Comparison of ENCODE assay signal across 10 cellular contexts in genomic region chr17:7586673-7587419, GRCh38. TPM values are rescaled to one million over a fixed set of nuclear protein-coding genes. Genes with fewer than 3 reads are reported as not detected.
A peak's percentile ranks its signal among the peaks of the same experiment; 100 is the strongest.
DNase-seq lines count a peak whose midpoint lies in the region; ATAC-seq and TF ChIP-seq lines count a peak whose summit lies in the region.
"Had no signal": no experiment of that assay in that cellular context is flagged by ENCODE, and none has a peak within 500 bp of the region (broad histone marks: within the 10 kb centered on the region; RNA-seq: fewer than 3 reads in every experiment).

No MANE protein-coding gene starts in this region.

- TF ChIP-seq EP300 in gastroesophageal sphincter (IDR thresholded peaks at IDR 0.05) = no peak

- H3K4me3 ChIP-seq in gastroesophageal sphincter = no peak overlapping the region
- H3K4me3 ChIP-seq: ovary, upper lobe of left lung had no signal

- no peaks in the 10 kb centered on the region for H3K27me3 ChIP-seq in gastroesophageal sphincter
- H3K27me3 ChIP-seq: ovary, upper lobe of left lung had no signal

- no peak overlapping the region for H3K27ac Mint-ChIP-seq in activated CD4-positive, alpha-beta memory T cell treated with anti-CD3 and anti-CD28 coated beads for 36 hours

- H3K9me3 Mint-ChIP-seq in activated CD4-positive, alpha-beta memory T cell treated with anti-CD3 and anti-CD28 coated beads for 36 hours = no peaks in the 10 kb centered on the region

- H3K4me3 Mint-ChIP-seq in activated CD4-positive, alpha-beta memory T cell treated with anti-CD3 and anti-CD28 coated beads for 36 hours = no peak overlapping the region

- WGBS in gastroesophageal sphincter (ENCODE audit: low coverage in 1 of 2), 2 donors = 39 to 76% methylated on average over 3 to 5 of the region's 9 CpGs

- peak overlapping the region in 3 of 4 donors; percentile 87 to 89 (median 89) for H3K27ac ChIP-seq in gastroesophageal sphincter
- H3K27ac ChIP-seq: ovary had no signal

- DNase-seq in left ventricle myocardium superior (peak; percentile 54), Right ventricle myocardium inferior (ENCODE audit: missing footprints) (no peak), SHP77 treated with DMSO at 0.1 percent for 48 hours (lab: John Stamatoyannopoulos, UW) (peak; percentile 19), NCI-H1092 (lab: John Stamatoyannopoulos, UW) (no peak)
- DNase-seq in activated CD4-positive, alpha-beta memory T cell treated with anti-CD3 and anti-CD28 coated beads for 36 hours = no peak
- DNase-seq in stimulated activated CD4-positive, alpha-beta T cell treated with anti-CD3 and anti-CD28 coated beads, Interleukin-4, amount 100 ng/mL, for 24 hours = no peak
- DNase-seq: upper lobe of left lung had no signal

- no peak for ATAC-seq in left ventricle myocardium superior
- no peak for ATAC-seq in Right ventricle myocardium inferior
- ATAC-seq in gastroesophageal sphincter = no peak
- no peak for ATAC-seq in GM19452 (IDR thresholded peaks at IDR 0.05; ENCODE audit: unreplicated experiment)

- H3K36me3 ChIP-seq in gastroesophageal sphincter = peaks cover 0 to 35% of the 10 kb centered on the region in 2 donors
- H3K36me3 ChIP-seq: ovary had no signal

- TF ChIP-seq CTCF in gastroesophageal sphincter (IDR thresholded peaks at IDR 0.05) = peak in 1 of 4 experiments; percentile 25

- POLR2A ChIA-PET in activated CD4-positive, alpha-beta memory T cell treated with anti-CD3 and anti-CD28 coated beads for 36 hours (lab: Charles Lee) = no interaction called here

- no peaks in the 10 kb centered on the region for H3K9me3 ChIP-seq in gastroesophageal sphincter
- H3K9me3 ChIP-seq: ovary, upper lobe of left lung had no signal

- H3K27me3 Mint-ChIP-seq in activated CD4-positive, alpha-beta memory T cell treated with anti-CD3 and anti-CD28 coated beads for 36 hours = no peaks in the 10 kb centered on the region

- intact Hi-C loops in left ventricle myocardium superior (cut with micrococcal nuclease) = no loop called here
- intact Hi-C loops in Right ventricle myocardium inferior (cut with DNase I) = loop anchor here (5.0 to 10.0 kb wide), 3 partner anchors 150 to 262 kb away; partner anchors contain the start of genes FGF11, NEURL4, TMEM102 and TMEM95
- intact Hi-C loops in activated CD4-positive, alpha-beta memory T cell treated with anti-CD3 and anti-CD28 coated beads for 36 hours (cut with micrococcal nuclease) = no loop called here

- H3K4me1 ChIP-seq in gastroesophageal sphincter = peaks cover 2 to 71% (median 39%) of the 10 kb centered on the region in 3 donors

- H3K4me1 Mint-ChIP-seq in activated CD4-positive, alpha-beta memory T cell treated with anti-CD3 and anti-CD28 coated beads for 36 hours (ENCODE audit: low read depth) = peaks cover 27% of the 10 kb centered on the region

- H3K36me3 Mint-ChIP-seq in activated CD4-positive, alpha-beta memory T cell treated with anti-CD3 and anti-CD28 coated beads for 36 hours = peaks cover 21% of the 10 kb centered on the region

- TF ChIP-seq POLR2A in gastroesophageal sphincter (IDR thresholded peaks at IDR 0.05) = no peak

- CTCF ChIA-PET in activated CD4-positive, alpha-beta memory T cell treated with anti-CD3 and anti-CD28 coated beads for 36 hours (lab: Charles Lee) = interaction anchor here (0.6 to 7.7 kb wide), 5 partner anchors 26 to 231 kb away, joined by 3 to 57 read pairs (median 5); partner anchors contain the start of genes SENP3, TNFSF13 and TP53

RNA-seq across cellular contexts. Expression of gene SOX15, which starts 3.0 kb away (rescaled TPM):
- total RNA-seq in left ventricle myocardium superior (1.2 TPM), Right ventricle myocardium inferior (0.89 TPM), gastroesophageal sphincter (1 to 10 TPM; 5.1 to 9.0 (median 5.9) TPM)
- under 1 TPM in 1 of 2 experiments, not detected in 1; 0.29 TPM for total RNA-seq in activated CD4-positive, alpha-beta memory T cell treated with anti-CD3 and anti-CD28 coated beads for 36 hours

RNA-seq across cellular contexts. Expression of gene MPDU1, which starts 3.2 kb away (rescaled TPM):
- 28.0 TPM for total RNA-seq in left ventricle myocardium superior
- total RNA-seq in Right ventricle myocardium inferior = 32.0 TPM
- total RNA-seq in gastroesophageal sphincter = 10 to 100 TPM; 38.1 to 66.5 (median 51.2) TPM
- 10 to 100 TPM; 52.6 to 52.9 TPM for total RNA-seq in activated CD4-positive, alpha-beta memory T cell treated with anti-CD3 and anti-CD28 coated beads for 36 hours

RNA-seq across cellular contexts. Expression of gene CD68, which starts 7.4 kb away (rescaled TPM):
- total RNA-seq in left ventricle myocardium superior (26.6 TPM), Right ventricle myocardium inferior (40.4 TPM), gastroesophageal sphincter (10 to 100 TPM in 3 of 4 donors, 1 to 10 TPM in 1; 7.9 to 83.1 (median 46.1) TPM)
- total RNA-seq in activated CD4-positive, alpha-beta memory T cell treated with anti-CD3 and anti-CD28 coated beads for 36 hours = 10 to 100 TPM; 31.5 to 34.1 TPM

RNA-seq across cellular contexts. Expression of gene SENP3, which starts 25.1 kb away (rescaled TPM):
- total RNA-seq in left ventricle myocardium superior (32.8 TPM), Right ventricle myocardium inferior (33.0 TPM), gastroesophageal sphincter (10 to 100 TPM; 68.3 to 94.7 (median 79.6) TPM)
- 10 to 100 TPM; 50.8 to 53.2 TPM for total RNA-seq in activated CD4-positive, alpha-beta memory T cell treated with anti-CD3 and anti-CD28 coated beads for 36 hours

RNA-seq across cellular contexts. Expression of gene FXR2, which starts 27.9 kb away (rescaled TPM):
- total RNA-seq in left ventricle myocardium superior = 103 TPM
- total RNA-seq in Right ventricle myocardium inferior = 103 TPM
- 10 to 100 TPM; 39.3 to 54.6 (median 47.4) TPM for total RNA-seq in gastroesophageal sphincter
- 10 to 100 TPM; 37.5 to 40.1 TPM for total RNA-seq in activated CD4-positive, alpha-beta memory T cell treated with anti-CD3 and anti-CD28 coated beads for 36 hours

Comparison
In these comparisons a context has a peak if more than half of its experiments do, and no peak if none do; other contexts are left out.
1. DNase-seq: peak in left ventricle myocardium superior (single experiment) and SHP77 treated with DMSO at 0.1 percent for 48 hours (single experiment); none in Right ventricle myocardium inferior (single experiment), NCI-H1092 (single experiment), activated CD4-positive, alpha-beta memory T cell treated with anti-CD3 and anti-CD28 coated beads for 36 hours (single experiment) and stimulated activated CD4-positive, alpha-beta T cell treated with anti-CD3 and anti-CD28 coated beads, Interleukin-4, amount 100 ng/mL, for 24 hours (single experiment).